ENCODE assay signal across 22 cellular contexts in the genomic region with DNA sequence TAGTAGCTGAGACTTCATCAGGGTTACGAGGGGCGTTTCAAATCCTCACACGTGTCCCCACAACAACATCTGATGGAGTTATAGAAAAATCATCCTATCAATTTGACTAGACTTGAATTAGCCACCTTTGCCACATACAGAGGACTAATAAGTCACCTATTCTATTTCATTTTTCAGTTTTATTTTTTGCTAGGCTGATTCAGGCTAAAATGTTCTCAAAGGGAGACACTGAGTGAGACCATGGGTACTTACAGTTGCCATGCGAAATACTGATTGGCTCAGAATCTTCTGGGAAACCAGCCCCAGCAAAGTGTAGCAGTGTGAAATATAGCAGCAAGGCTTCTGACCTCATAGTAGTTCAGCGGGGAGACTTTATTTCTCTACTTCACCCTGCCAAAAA.
DNase-seq lines count a peak whose midpoint lies in the region; ATAC-seq and TF ChIP-seq lines count a peak whose summit lies in the region.
"Had no signal": no experiment of that assay in that cellular context is flagged by ENCODE, and none has a peak within 500 bp of the region (broad histone marks: within the 10 kb centered on the region; RNA-seq: fewer than 3 reads in every experiment).

No MANE protein-coding gene starts in this region.

- no peak overlapping the region for H2AFZ ChIP-seq in trophoblast cell (ENCODE audit: insufficient read depth, low read length, poor library complexity)
- H2AFZ ChIP-seq: GM23248 had no signal

- peak overlapping the region in 3 of 5 experiments; percentile 43 to 97 (median 88) for H3K27ac Mint-ChIP-seq in brain
- H3K27ac Mint-ChIP-seq: CD14-positive monocyte, HFFc6 had no signal

- WGBS in trophoblast cell (ENCODE audit: extremely low coverage, insufficient coverage, insufficient read length): no CpG with 5 or more reads among the region's 5 CpGs

- no peak overlapping the region for H4K91ac ChIP-seq in trophoblast cell (ENCODE audit: low read depth, low read length)

- DNase-seq in trophoblast cell (no peak), NCI-H1092 (lab: John Stamatoyannopoulos, UW) (no peak)
- DNase-seq in stimulated activated CD4-positive, alpha-beta T cell treated with anti-CD3 and anti-CD28 coated beads, Interleukin-15, amount 100 ng/mL, for 24 hours: no peak
- DNase-seq: 8988T; Calu3; CD4-positive, alpha-beta memory T cell; DMS53; DND-41; EL; GM23248; HFFc6; IMR-90 had no signal

- H3K4me1 Mint-ChIP-seq in brain: peaks cover 99% of the 10 kb centered on the region
- H3K4me1 Mint-ChIP-seq: CD14-positive monocyte; CD4-positive, alpha-beta memory T cell had no signal

- no peak overlapping the region for H4K12ac ChIP-seq in trophoblast cell (ENCODE audit: low read depth, low read length)

- no peak for TF ChIP-seq CTCF in brain (conservative IDR thresholded peaks at IDR 0.05)

- H3K79me1 ChIP-seq in trophoblast cell (ENCODE audit: low read length): no peaks in the 10 kb centered on the region

- H3K4ac ChIP-seq in trophoblast cell (ENCODE audit: low read depth, low read length): no peak overlapping the region

- no peak overlapping the region for H3K4me3 Mint-ChIP-seq in brain
- H3K4me3 Mint-ChIP-seq: CD14-positive monocyte; CD4-positive, alpha-beta memory T cell; HFFc6 had no signal

- H3K4me1 ChIP-seq in muscle layer of colon (ENCODE audit: insufficient read depth, low read length) (peaks cover 70% of the 10 kb centered on the region), trophoblast cell (ENCODE audit: control insufficient read depth in 1 of 2, insufficient read depth in 2 of 2, low read length in 2 of 2) (peaks cover 15 to 22% of the 10 kb centered on the region in 2 experiments)
- H3K4me1 ChIP-seq: BLaER1 had no signal

- no peak overlapping the region for H4K8ac ChIP-seq in trophoblast cell (ENCODE audit: low read depth, low read length)

- H3K9me3 ChIP-seq in muscle layer of colon (ENCODE audit: low read length) (no peaks in the 10 kb centered on the region), trophoblast cell (ENCODE audit: insufficient read depth, low read depth, low read length) (no peaks in the 10 kb centered on the region)
- H3K9me3 ChIP-seq: BLaER1 had no signal

- no peak overlapping the region for H3K4me3 ChIP-seq in muscle layer of colon (ENCODE audit: low read depth in 1 of 2, low read length in 2 of 2)
- no peak overlapping the region for H3K4me3 ChIP-seq in trophoblast cell (ENCODE audit: low read depth, low read length)
- H3K4me3 ChIP-seq: BLaER1, GM12878, GM23248, K562 had no signal

- H2BK12ac ChIP-seq in trophoblast cell (ENCODE audit: low read length): no peak overlapping the region

- no peak overlapping the region for H2BK5ac ChIP-seq in trophoblast cell (ENCODE audit: low read depth, low read length, poor library complexity)

- H3K18ac ChIP-seq in trophoblast cell (ENCODE audit: low read length): no peak overlapping the region

- H3K14ac ChIP-seq in trophoblast cell (ENCODE audit: low read length): no peak overlapping the region

- H2BK120ac ChIP-seq in trophoblast cell (ENCODE audit: insufficient read depth, low read length, poor library complexity): no peak overlapping the region

- H3K27ac ChIP-seq in muscle layer of colon (ENCODE audit: low read depth, low read length) (peak overlapping the region; percentile 5), trophoblast cell (ENCODE audit: low read depth, low read length) (peak overlapping the region; percentile 20)
- H3K27ac ChIP-seq: BLaER1, GM23248 had no signal

- ATAC-seq in GM18907 (IDR thresholded peaks at IDR 0.05; ENCODE audit: unreplicated experiment) (peak; percentile 64), GM18867 (IDR thresholded peaks at IDR 0.05; ENCODE audit: unreplicated experiment) (no peak), HG02981 (IDR thresholded peaks at IDR 0.05; ENCODE audit: unreplicated experiment) (no peak)
- ATAC-seq: GM12878, HCT116, K562 had no signal

- peaks cover 59% of the 10 kb centered on the region for H3K36me3 Mint-ChIP-seq in brain
- H3K36me3 Mint-ChIP-seq: CD14-positive monocyte had no signal

- H3K9ac ChIP-seq in muscle layer of colon (ENCODE audit: low read length) (no peak overlapping the region), trophoblast cell (ENCODE audit: low read length) (no peak overlapping the region)
- H3K9ac ChIP-seq: BLaER1, GM23248 had no signal

- H3K27me3 ChIP-seq in muscle layer of colon (ENCODE audit: control insufficient read depth in 1 of 2, insufficient read depth in 2 of 2, low read length in 2 of 2) (no peaks in the 10 kb centered on the region), trophoblast cell (ENCODE audit: insufficient read depth, low read length) (no peaks in the 10 kb centered on the region)
- H3K27me3 ChIP-seq: BLaER1 had no signal

- peaks cover 11% of the 10 kb centered on the region for H3K79me2 ChIP-seq in trophoblast cell (ENCODE audit: control insufficient read depth, insufficient read depth, low read length, poor library complexity)

- no peaks in the 10 kb centered on the region for H3K27me3 Mint-ChIP-seq in brain
- H3K27me3 Mint-ChIP-seq: CD4-positive, alpha-beta memory T cell had no signal

- no peaks in the 10 kb centered on the region for H3K36me3 ChIP-seq in muscle layer of colon (ENCODE audit: insufficient read depth, low read length)
- peaks cover 13 to 23% of the 10 kb centered on the region in 2 experiments for H3K36me3 ChIP-seq in trophoblast cell (ENCODE audit: control insufficient read depth in 1 of 2, insufficient read depth in 2 of 2, low read length in 2 of 2)
- H3K36me3 ChIP-seq: BLaER1 had no signal

- no peak overlapping the region for H3K4me2 ChIP-seq in trophoblast cell (ENCODE audit: low read length)
- H3K4me2 ChIP-seq: BLaER1 had no signal

- no peak overlapping the region for H3K23ac ChIP-seq in trophoblast cell (ENCODE audit: low read length)

- no peak overlapping the region for H2AK5ac ChIP-seq in trophoblast cell (ENCODE audit: low read length)

- H3K9me3 Mint-ChIP-seq in brain: no peaks in the 10 kb centered on the region
- H3K9me3 Mint-ChIP-seq: HFFc6 had no signal
